ENCODE assay signal across 9 cellular contexts in genomic region chr9:12464910-12465512, GRCh38.
DNase-seq lines count a peak whose midpoint lies in the region; TF ChIP-seq lines count a peak whose summit lies in the region.
"Had no signal": no experiment of that assay in that cellular context is flagged by ENCODE, and none has a peak within 500 bp of the region (broad histone marks: within the 10 kb centered on the region; RNA-seq: fewer than 3 reads in every experiment).

No MANE protein-coding gene starts in this region.

- no peak for TF ChIP-seq POLR2A in tibial nerve (IDR thresholded peaks at IDR 0.05)
- no peak for TF ChIP-seq POLR2A in suprapubic skin (IDR thresholded peaks at IDR 0.05)

- H3K14ac ChIP-seq in H9 (ENCODE audit: insufficient read depth, low read length), result no peak overlapping the region

- H3K79me1 ChIP-seq in H9 (ENCODE audit: insufficient read depth, low read depth, low read length, poor library complexity, severe bottlenecking), result no peaks in the 10 kb centered on the region

- no peak overlapping the region for H3K23ac ChIP-seq in H9 (ENCODE audit: insufficient read length, low read depth, low read length)

- no peaks in the 10 kb centered on the region for H3K36me3 ChIP-seq in tibial nerve
- H3K36me3 ChIP-seq in suprapubic skin, result no peaks in the 10 kb centered on the region

- H3K36me3 Mint-ChIP-seq in H9 (ENCODE audit: insufficient read depth in 1 of 3, low read depth in 3 of 3), result peaks cover 0 to 15% (median 0%) of the 10 kb centered on the region in 3 experiments; a peak in 3 of 7 replicates

- H4K8ac ChIP-seq in H9 (replicated peaks; ENCODE audit: insufficient read length, low read depth, low read length), result no peak overlapping the region

- H3K9ac ChIP-seq in H9 (ENCODE audit: extremely low read depth, insufficient read length, low read length), result no peak overlapping the region

- peaks cover 39 to 56% of the 10 kb centered on the region in 2 experiments for H3K4me1 Mint-ChIP-seq in H9
- H3K4me1 Mint-ChIP-seq: central memory CD8-positive, alpha-beta T cell had no signal

- no peaks in the 10 kb centered on the region for H4K20me1 ChIP-seq in H9 (ENCODE audit: control insufficient read depth, insufficient read depth, insufficient read length)

- no peak overlapping the region for H3K56ac ChIP-seq in H9 (ENCODE audit: insufficient read length, low read depth, low read length)

- no peak overlapping the region for H3K4me3 Mint-ChIP-seq in H9
- H3K4me3 Mint-ChIP-seq: central memory CD8-positive, alpha-beta T cell had no signal

- H2AK5ac ChIP-seq in H9 (ENCODE audit: insufficient read length, low read length), result no peak overlapping the region

- no peaks in the 10 kb centered on the region for H3K23me2 ChIP-seq in H9 (ENCODE audit: insufficient read length, low read depth, low read length, poor library complexity, severe bottlenecking)

- no peak overlapping the region for H4K91ac ChIP-seq in H9 (ENCODE audit: insufficient read length, low read depth, low read length)

- no peak overlapping the region for H3K27ac Mint-ChIP-seq in H9

- H3K27ac ChIP-seq in H9 (ENCODE audit: insufficient read length, low read depth, low read length), result no peak overlapping the region
- H3K27ac ChIP-seq in tibial nerve, result no peak overlapping the region
- H3K27ac ChIP-seq in suprapubic skin, result no peak overlapping the region

- H3K9me3 Mint-ChIP-seq in H9, result peaks cover 6 to 9% of the 10 kb centered on the region in 2 experiments; a peak in 4 of 5 replicates

- H4K5ac ChIP-seq in H9 (ENCODE audit: insufficient read length, low read depth, low read length), result no peak overlapping the region

- no peak for TF ChIP-seq EP300 in tibial nerve (IDR thresholded peaks at IDR 0.05)
- TF ChIP-seq EP300 in suprapubic skin (IDR thresholded peaks at IDR 0.05), result no peak

- H2BK120ac ChIP-seq in H9 (ENCODE audit: low read depth, low read length, poor library complexity, severe bottlenecking), result no peak overlapping the region

- no peak overlapping the region for H2BK20ac ChIP-seq in H9 (ENCODE audit: low read depth, low read length, poor library complexity, severe bottlenecking)

- H3K27me3 ChIP-seq in H9 (ENCODE audit: insufficient read depth, low read length) (no peaks in the 10 kb centered on the region), tibial nerve (no peaks in the 10 kb centered on the region), suprapubic skin (no peaks in the 10 kb centered on the region)

- H2BK5ac ChIP-seq in H9 (ENCODE audit: insufficient read length, low read length), result no peak overlapping the region

- H3K18ac ChIP-seq in H9 (ENCODE audit: insufficient read length, low read depth, low read length), result no peak overlapping the region

- H2BK15ac ChIP-seq in H9 (ENCODE audit: low read depth, low read length), result no peak overlapping the region

- no peaks in the 10 kb centered on the region for H3K79me2 ChIP-seq in H9 (ENCODE audit: insufficient read depth, low read length)

- H3K4me3 ChIP-seq in tibial nerve (no peak overlapping the region), suprapubic skin (no peak overlapping the region)

- peak; percentile 85 for TF ChIP-seq CTCF in H9 (conservative IDR thresholded peaks at IDR 0.05)
- peak; percentile 28 to 46 (median 36) for TF ChIP-seq CTCF in tibial nerve (IDR thresholded peaks at IDR 0.05)
- peak in 1 of 2 donors; percentile 21 for TF ChIP-seq CTCF in suprapubic skin (IDR thresholded peaks at IDR 0.05)

- H3K4me1 ChIP-seq in H9 (ENCODE audit: insufficient read depth, low read length), result peaks cover 11% of the 10 kb centered on the region
- no peaks in the 10 kb centered on the region for H3K4me1 ChIP-seq in tibial nerve
- H3K4me1 ChIP-seq in suprapubic skin, result no peaks in the 10 kb centered on the region

- H3K4me2 ChIP-seq in H9 (ENCODE audit: insufficient read depth, insufficient read length, low read length), result no peak overlapping the region

- H3K4ac ChIP-seq in H9 (ENCODE audit: low read depth, low read length), result no peak overlapping the region

- H2AFZ ChIP-seq in H9 (ENCODE audit: low read length), result no peak overlapping the region

- no peak overlapping the region for H2BK12ac ChIP-seq in H9 (ENCODE audit: insufficient read length, low read depth, low read length)

- no CpG with 5 or more reads among the region's 2 CpGs for WGBS in H9 (ENCODE audit: extremely low coverage, insufficient read length, low lambda C conversion rate)
- WGBS in tibial nerve, 2 donors, result 0 to 3% methylated on average over 2 of the region's 2 CpGs
- 0% methylated on average over 2 of the region's 2 CpGs for WGBS in suprapubic skin

- H3K27me3 Mint-ChIP-seq in H9 (ENCODE audit: low read depth), result no peaks in the 10 kb centered on the region
- H3K27me3 Mint-ChIP-seq: central memory CD8-positive, alpha-beta T cell had no signal

- peak; percentile 2 for DNase-seq in AG08396 (ENCODE audit: low spot score)
- DNase-seq in H9, result no peak
- peak; percentile 97 for DNase-seq in OCI-M1 (lab: John Stamatoyannopoulos, UW)
- peak; percentile 6 for DNase-seq in fibroblast of the conjunctiva (ENCODE audit: low read depth)
- DNase-seq in tibial nerve (ENCODE audit: low spot score in 2 of 2), result peak in 1 of 2 donors; percentile 7
- no peak for DNase-seq in activated naive CD4-positive, alpha-beta T cell (lab: John Stamatoyannopoulos, UW)
- DNase-seq in activated effector memory CD4-positive, alpha-beta T cell treated with Interleukin-2 at 50 U/mL for 16 hours, result no peak
- DNase-seq in suprapubic skin (ENCODE audit: low spot score in 2 of 2), result no peak

- H3T11ph ChIP-seq in H9 (ENCODE audit: low read length), result no peak overlapping the region

- H3K9me3 ChIP-seq in H9 (ENCODE audit: control insufficient read depth, low read depth, low read length) (no peaks in the 10 kb centered on the region), tibial nerve (no peaks in the 10 kb centered on the region), suprapubic skin (no peaks in the 10 kb centered on the region)

Comparison
In these comparisons a context has a peak if more than half of its experiments do, and no peak if none do; other contexts are left out.
1. DNase-seq: peak in AG08396 (single experiment), OCI-M1 (single experiment) and fibroblast of the conjunctiva (single experiment); none in H9 (single experiment), activated naive CD4-positive, alpha-beta T cell (0 of 4), activated effector memory CD4-positive, alpha-beta T cell treated with Interleukin-2 at 50 U/mL for 16 hours (single experiment) and suprapubic skin (0 of 2).